9 cellular contexts compared by ENCODE assay signal in genomic region chr14:68563256-68564131, GRCh38.
DNase-seq lines count a peak whose midpoint lies in the region; ATAC-seq and TF ChIP-seq lines count a peak whose summit lies in the region.
"Had no signal": no experiment of that assay in that cellular context is flagged by ENCODE, and none has a peak within 500 bp of the region (broad histone marks: within the 10 kb centered on the region; RNA-seq: fewer than 3 reads in every experiment).

No MANE protein-coding gene starts in this region.

- H3K23ac ChIP-seq in IMR-90 (ENCODE audit: low read depth, low read length) = no peak overlapping the region; the same call in 1 of the 2 replicates

- BruUV-seq in IMR-90 (replicated peaks; lab: Mats Ljungman, UMichigan) = no TSS peak

- peak; percentile 35 for DNase-seq in IMR-90
- DNase-seq in mesenteric fat pad (ENCODE audit: low spot score) = peak; percentile 82
- no peak for DNase-seq in effector memory CD8-positive, alpha-beta T cell
- DNase-seq: GF-D8 had no signal

- H3K36me3 ChIP-seq in IMR-90 (ENCODE audit: control insufficient read depth, insufficient read depth, low read length) (no peaks in the 10 kb centered on the region), duodenal mucosa (ENCODE audit: control insufficient read depth in 1 of 2, insufficient read depth in 2 of 2, low read length in 2 of 2) (no peaks in the 10 kb centered on the region)

- in situ Hi-C loops in IMR-90 (cut with MboI; ENCODE audit: low sequenced_read_pairs) = no loop called here

- H3K9me3 ChIP-seq in IMR-90 (ENCODE audit: control insufficient read depth, insufficient read depth, low read length) (no peaks in the 10 kb centered on the region), duodenal mucosa (ENCODE audit: control insufficient read depth in 1 of 2, low read length in 2 of 2) (no peaks in the 10 kb centered on the region)

- no peak overlapping the region; the same call in 1 of the 2 replicates for H3K9ac ChIP-seq in IMR-90 (ENCODE audit: low read depth, low read length)
- H3K9ac ChIP-seq in duodenal mucosa (ENCODE audit: low read depth in 1 of 2, low read length in 2 of 2) = no peak overlapping the region

- peak overlapping the region; percentile 28 to 56; a peak in 3 of 4 replicates for H4K8ac ChIP-seq in IMR-90 (ENCODE audit: low read depth in 2 of 2, low read length in 2 of 2)

- H4K91ac ChIP-seq in IMR-90 (ENCODE audit: insufficient read depth, low read depth, low read length) = peak overlapping the region; percentile 42

- dilution Hi-C loops in IMR-90 (cut with HindIII; ENCODE audit: low sequenced_read_pairs, unreplicated experiment) = no loop called here

- no peak overlapping the region for H2AK9ac ChIP-seq in IMR-90 (replicated peaks; ENCODE audit: low read depth, low read length, poor library complexity)

- peak overlapping the region in 1 of 2 donors; percentile 10 for H3K27ac Mint-ChIP-seq in effector memory CD8-positive, alpha-beta T cell

- H3K4me1 Mint-ChIP-seq in effector memory CD8-positive, alpha-beta T cell (ENCODE audit: low read depth in 2 of 2) = peaks cover 8 to 9% of the 10 kb centered on the region in 2 donors

- peaks cover 11% of the 10 kb centered on the region for H3K4me1 ChIP-seq in IMR-90 (ENCODE audit: control insufficient read depth, insufficient read depth, low read length)
- H3K4me1 ChIP-seq in duodenal mucosa (ENCODE audit: control insufficient read depth in 1 of 2, insufficient read depth in 2 of 2, low read length in 2 of 2) = peaks cover 24 to 25% of the 10 kb centered on the region in 2 donors

- no peaks in the 10 kb centered on the region for H3K27me3 Mint-ChIP-seq in effector memory CD8-positive, alpha-beta T cell

- H3K4ac ChIP-seq in IMR-90 (ENCODE audit: low read depth, low read length) = peak overlapping the region; percentile 63

- H4K5ac ChIP-seq in IMR-90 (ENCODE audit: low read depth, low read length) = no peak overlapping the region; the same call in 1 of the 2 replicates

- H2BK5ac ChIP-seq in IMR-90 (ENCODE audit: low read depth, low read length, poor library complexity, severe bottlenecking) = no peak overlapping the region

- peak overlapping the region; percentile 76; the same call in 2 of the 3 replicates for H2BK15ac ChIP-seq in IMR-90 (ENCODE audit: low read depth, low read length)

- peak overlapping the region; percentile 49 for H3K14ac ChIP-seq in IMR-90 (replicated peaks; ENCODE audit: low read depth, low read length)

- H3K36me3 Mint-ChIP-seq in effector memory CD8-positive, alpha-beta T cell (ENCODE audit: insufficient read depth) = no peaks in the 10 kb centered on the region

- H3K79me1 ChIP-seq in IMR-90 (ENCODE audit: low read depth in 1 of 2, low read length in 2 of 2) = no peaks in the 10 kb centered on the region

- H3K18ac ChIP-seq in IMR-90 (ENCODE audit: low read depth, low read length) = peak overlapping the region; percentile 11; the same call in 1 of the 2 replicates

- H3K4me2 ChIP-seq in IMR-90 (ENCODE audit: low read depth, low read length) = no peak overlapping the region

- no peaks in the 10 kb centered on the region for H3K27me3 ChIP-seq in IMR-90 (ENCODE audit: control insufficient read depth, insufficient read depth, low read length)
- H3K27me3 ChIP-seq in duodenal mucosa (ENCODE audit: control insufficient read depth in 1 of 2, insufficient read depth in 2 of 2, low read length in 2 of 2) = no peaks in the 10 kb centered on the region

- TF ChIP-seq POLR2A in IMR-90 (IDR thresholded peaks at IDR 0.05; ENCODE audit: low read depth, low read length) (no peak), GM18505 (IDR thresholded peaks at IDR 0.05; ENCODE audit: borderline replicate concordance, extremely low read depth, insufficient read depth, insufficient read length) (no peak)

- POLR2A ChIA-PET in IMR-90 (lab: Charles Lee; ENCODE audit: unreplicated experiment) = no interaction called here

- no peaks in the 10 kb centered on the region for H3K9me3 Mint-ChIP-seq in effector memory CD8-positive, alpha-beta T cell

- H2AFZ ChIP-seq in IMR-90 (replicated peaks; ENCODE audit: low read length, poor library complexity) = peak overlapping the region; percentile 18

- peak overlapping the region; percentile 33 for H2BK20ac ChIP-seq in IMR-90 (ENCODE audit: low read depth, low read length)

- peak; percentile 59 for ATAC-seq in IMR-90 (ENCODE audit: low read depth)
- no peak for ATAC-seq in GM19328 (IDR thresholded peaks at IDR 0.05; ENCODE audit: unreplicated experiment)
- no peak for ATAC-seq in HG02938 (IDR thresholded peaks at IDR 0.05; ENCODE audit: unreplicated experiment)
- ATAC-seq in effector memory CD8-positive, alpha-beta T cell (replicated peaks) = no peak
- ATAC-seq in GM18505 (IDR thresholded peaks at IDR 0.05; ENCODE audit: unreplicated experiment) = no peak

- peak overlapping the region; percentile 34; the same call in 1 of the 2 replicates for H3K27ac ChIP-seq in IMR-90 (ENCODE audit: insufficient read depth, low read length)
- H3K27ac ChIP-seq in duodenal mucosa (ENCODE audit: low read depth, low read length) = peak overlapping the region; percentile 15
- peak overlapping the region; percentile 21 for H3K27ac ChIP-seq in temporal lobe (ENCODE audit: low read depth, low read length)

- H3K56ac ChIP-seq in IMR-90 (ENCODE audit: extremely low read depth, insufficient read depth, low read length) = no peak overlapping the region

- WGBS in IMR-90 (ENCODE audit: extremely low coverage in 2 of 2, insufficient read length in 1 of 2), 2 experiments = no CpG with 5 or more reads among the region's 21 CpGs

- no peak for TF ChIP-seq CTCF in IMR-90 (conservative IDR thresholded peaks at IDR 0.05; ENCODE audit: low read depth, low read length)

- peak overlapping the region; percentile 48; the same call in 1 of the 2 replicates for H2BK120ac ChIP-seq in IMR-90 (ENCODE audit: low read depth, low read length)

- intact Hi-C loops in IMR-90 (cut with micrococcal nuclease) = no loop called here

- H4K20me1 ChIP-seq in IMR-90 (ENCODE audit: insufficient read depth, low read length) = no peaks in the 10 kb centered on the region

- H2AK5ac ChIP-seq in IMR-90 (ENCODE audit: low read depth, low read length) = peak overlapping the region; percentile 30; the same call in 1 of the 2 replicates

- CTCF ChIA-PET in IMR-90 (lab: Yijun Ruan, JAX) = no interaction called here

- peak overlapping the region in 1 of 2 donors; percentile 52 for H3K4me3 Mint-ChIP-seq in effector memory CD8-positive, alpha-beta T cell

- no peaks in the 10 kb centered on the region for H3K9me1 ChIP-seq in IMR-90 (ENCODE audit: insufficient read depth, low read length)

- H3K4me3 ChIP-seq in IMR-90 (ENCODE audit: insufficient read depth, low read depth, low read length) = no peak overlapping the region
- H3K4me3 ChIP-seq in duodenal mucosa (ENCODE audit: low read depth in 1 of 2, low read length in 2 of 2) = no peak overlapping the region

- no peak for TF ChIP-seq RAD21 in IMR-90 (IDR thresholded peaks at IDR 0.05; ENCODE audit: low read length)

TF ChIP-seq in IMR-90, 13 proteins besides CTCF, POLR2A, EP300 and RAD21:
- no peak for TF ChIP-seq NFE2L2 (IDR thresholded peaks at IDR 0.05; ENCODE audit: low read depth, low read length)

Comparison
In these comparisons a context has a peak if more than half of its experiments do, and no peak if none do; other contexts are left out.
1. DNase-seq: peak in IMR-90 (single experiment) and mesenteric fat pad (single experiment); none in effector memory CD8-positive, alpha-beta T cell (0 of 3).
2. Peak in every context shown above with its lines, with median percentiles within 50 percentile points of each other: H3K27ac ChIP-seq.